8 cellular contexts compared by ENCODE assay signal in the genomic region with DNA sequence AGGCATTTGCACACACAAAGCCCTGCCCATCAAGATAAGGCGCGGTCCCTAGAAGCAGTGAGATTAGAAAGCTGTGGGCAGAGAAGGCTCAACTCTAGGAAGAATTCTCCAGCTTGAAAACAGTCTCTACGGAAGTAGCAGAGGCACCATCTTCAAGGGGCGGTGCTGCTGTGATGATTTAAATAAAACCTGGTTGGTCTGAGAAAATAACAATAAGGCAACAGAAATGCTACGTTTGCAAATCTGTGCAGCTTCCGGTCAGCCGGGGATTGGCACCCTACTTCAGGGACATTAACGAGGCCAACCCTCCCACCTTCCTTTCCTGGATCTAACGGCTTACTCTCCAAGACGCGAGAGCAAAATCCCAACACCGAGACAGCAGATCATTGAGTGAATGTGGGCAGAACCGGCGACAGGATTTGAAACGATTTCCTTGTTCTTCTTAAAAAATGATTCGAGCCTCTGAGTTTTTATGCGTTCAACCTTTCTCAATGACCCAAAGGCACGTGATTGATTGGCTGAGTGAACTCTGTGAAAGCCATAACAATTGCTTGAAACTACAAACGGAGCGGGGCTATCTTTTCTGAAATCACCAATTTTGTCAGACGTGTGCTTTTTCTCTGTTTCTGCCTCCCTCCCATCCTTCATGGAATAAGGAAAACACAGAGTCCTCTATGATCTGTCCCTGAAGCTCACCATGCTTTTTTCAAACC.
DNase-seq lines count a peak whose midpoint lies in the region; ATAC-seq and TF ChIP-seq lines count a peak whose summit lies in the region.

No MANE protein-coding gene starts in this region.

- H3K4me1 ChIP-seq in HUES48 (ENCODE audit: control insufficient read depth, insufficient read depth, low read length) = peaks cover 18% of the 10 kb centered on the region

- no peak overlapping the region for H3K27ac Mint-ChIP-seq in stimulated activated memory B cell treated with anti-CD40 and anti-IgM and Interleukin-4, amounts not matched to agents 10 μg/mL and 1 μg/mL and 100 μg/mL, for 72 hours

- TF ChIP-seq CTCF in astrocyte of the spinal cord (IDR thresholded peaks at IDR 0.05; ENCODE audit: low read depth, low read length) (no peak), GM13977 (IDR thresholded peaks at IDR 0.05; ENCODE audit: extremely low read depth, insufficient read depth, missing control alignments) (no peak)

- H3K27me3 ChIP-seq in HUES48 (ENCODE audit: control insufficient read depth, insufficient read depth, low read length) = no peaks in the 10 kb centered on the region

- H3K4me3 Mint-ChIP-seq in stimulated activated memory B cell treated with anti-CD40 and anti-IgM and Interleukin-4, amounts not matched to agents 10 μg/mL and 1 μg/mL and 100 μg/mL, for 72 hours = peak overlapping the region; percentile 3

- no peaks in the 10 kb centered on the region for H3K36me3 ChIP-seq in HUES48 (ENCODE audit: control insufficient read depth, insufficient read depth, low read length)

- H3K36me3 Mint-ChIP-seq in stimulated activated memory B cell treated with anti-CD40 and anti-IgM and Interleukin-4, amounts not matched to agents 10 μg/mL and 1 μg/mL and 100 μg/mL, for 72 hours = no peaks in the 10 kb centered on the region

- H3K27me3 Mint-ChIP-seq in stimulated activated memory B cell treated with anti-CD40 and anti-IgM and Interleukin-4, amounts not matched to agents 10 μg/mL and 1 μg/mL and 100 μg/mL, for 72 hours = peaks cover 42% of the 10 kb centered on the region

- H3K9ac ChIP-seq in HUES48 (ENCODE audit: low read depth, low read length) = no peak overlapping the region

- DNase-seq in astrocyte of the spinal cord (ENCODE audit: low read depth, low spot score) (no peak), kidney tubule cell (ENCODE audit: low spot score) (peak; percentile 23), SW 1271 (lab: John Stamatoyannopoulos, UW) (no peak), GM13977 (ENCODE audit: low spot score) (no peak), T1000 (lab: John Stamatoyannopoulos, UW) (no peak), NCI-H1048 (lab: John Stamatoyannopoulos, UW) (no peak)

- no peaks in the 10 kb centered on the region for H3K9me3 ChIP-seq in HUES48 (ENCODE audit: control insufficient read depth, insufficient read depth, low read length)

- no peak for ATAC-seq in stimulated activated memory B cell treated with anti-CD40 and anti-IgM and Interleukin-4, amounts not matched to agents 10 μg/mL and 1 μg/mL and 100 μg/mL, for 72 hours

- H3K4me1 Mint-ChIP-seq in stimulated activated memory B cell treated with anti-CD40 and anti-IgM and Interleukin-4, amounts not matched to agents 10 μg/mL and 1 μg/mL and 100 μg/mL, for 72 hours = no peaks in the 10 kb centered on the region

- H3K9me3 Mint-ChIP-seq in stimulated activated memory B cell treated with anti-CD40 and anti-IgM and Interleukin-4, amounts not matched to agents 10 μg/mL and 1 μg/mL and 100 μg/mL, for 72 hours = no peaks in the 10 kb centered on the region

- no peak overlapping the region for H3K27ac ChIP-seq in HUES48 (ENCODE audit: low read depth, low read length)

- in situ Hi-C loops in astrocyte of the spinal cord (cut with HindIII; ENCODE audit: low sequenced_read_pairs) = no loop called here
- in situ Hi-C loops in GM13977 (cut with MboI; ENCODE audit: low pct_unique_long_range_greater_than_20kb, low sequenced_read_pairs, unreplicated experiment) = no loop called here

- H3K4me3 ChIP-seq in HUES48 (ENCODE audit: low read depth, low read length) (peak overlapping the region; percentile 36), astrocyte of the spinal cord (ENCODE audit: low read depth, low read length) (peak overlapping the region; percentile 4)
